Comparison of ENCODE assay signal across 1 cellular context in the genomic region with DNA sequence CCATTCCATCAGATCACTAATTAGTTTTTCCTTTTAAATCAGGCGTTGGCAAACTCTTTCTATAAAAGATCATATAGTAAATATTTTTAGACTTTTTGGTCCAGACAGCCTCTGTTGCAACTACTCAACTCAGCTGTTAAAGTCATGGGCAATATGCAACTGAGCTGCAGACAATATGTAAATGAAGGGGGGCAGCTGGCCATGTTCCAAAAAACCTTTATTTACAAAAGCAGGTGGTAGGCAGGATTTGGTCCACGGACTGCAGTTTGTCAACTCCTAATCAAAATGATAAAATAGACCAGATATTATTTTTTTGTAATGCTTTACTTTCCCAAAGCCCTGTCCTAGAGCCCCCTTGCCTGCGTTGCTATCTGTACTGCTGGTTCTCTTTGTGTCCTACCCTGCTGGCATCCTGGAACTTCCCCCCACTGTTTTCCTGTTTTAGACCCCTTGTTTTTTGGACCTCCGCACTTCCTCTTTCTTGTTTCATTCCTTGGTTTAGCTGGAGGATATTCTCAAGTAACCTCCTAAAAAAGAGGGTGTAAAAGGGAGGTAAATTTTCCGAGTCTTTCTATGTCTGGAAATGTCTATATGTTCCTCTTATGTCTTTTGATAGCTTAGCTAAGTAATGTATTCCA.
TF ChIP-seq lines count a peak whose summit lies in the region.

No MANE protein-coding gene starts in this region.

TF ChIP-seq in GM12878, 131 proteins besides CTCF, POLR2A, EP300 and RAD21 (continued from another document):
- TF ChIP-seq KLF5 (IDR thresholded peaks at IDR 0.05; ENCODE audit: partially characterized antibody): no peak
TF ChIP-seq in GM12878: peak in this region for 1.
